Comparison of ENCODE assay signal across 8 cellular contexts in genomic region chrX:53433651-53434639, GRCh38. TPM values are rescaled to one million over a fixed set of nuclear protein-coding genes. Genes with fewer than 3 reads are reported as not detected.
DNase-seq lines count a peak whose midpoint lies in the region; ATAC-seq and TF ChIP-seq lines count a peak whose summit lies in the region.

TSS of gene HSD17B10 (minus strand) at chrX:53434370. CDS start at chrX:53434345, 25 bp downstream.

- no peaks in the 10 kb centered on the region for H3K4me1 ChIP-seq in prostate gland (replicated peaks)
- no peaks in the 10 kb centered on the region for H3K4me1 ChIP-seq in urinary bladder (ENCODE audit: insufficient read depth)

- peaks cover 16% of the 10 kb centered on the region for H3K4me1 Mint-ChIP-seq in T-helper 1 cell treated with Interleukin-12 subunit alpha and Interleukin-12 subunit beta and Interleukin-4 antibody, amounts not matched to agents 30 μg/mL and 1 μg/mL, for 36 hours (ENCODE audit: low read depth)

- H3K27ac ChIP-seq in prostate gland, result no peak within 1 kb of the TSS
- H3K27ac ChIP-seq in urinary bladder (ENCODE audit: low read depth), result peak within 1 kb of the TSS; percentile 41

- TF ChIP-seq POLR2A in prostate gland (IDR thresholded peaks at IDR 0.05), result no peak

- H3K27me3 Mint-ChIP-seq in T-helper 1 cell treated with Interleukin-12 subunit alpha and Interleukin-12 subunit beta and Interleukin-4 antibody, amounts not matched to agents 30 μg/mL and 1 μg/mL, for 36 hours (ENCODE audit: low read depth), result no peaks in the 10 kb centered on the region

- no peaks in the 10 kb centered on the region for H3K9me3 ChIP-seq in prostate gland

- H3K9me3 Mint-ChIP-seq in T-helper 1 cell treated with Interleukin-12 subunit alpha and Interleukin-12 subunit beta and Interleukin-4 antibody, amounts not matched to agents 30 μg/mL and 1 μg/mL, for 36 hours, result no peaks in the 10 kb centered on the region

- peak within 1 kb of the TSS; percentile 95 for H3K4me3 Mint-ChIP-seq in T-helper 1 cell treated with Interleukin-12 subunit alpha and Interleukin-12 subunit beta and Interleukin-4 antibody, amounts not matched to agents 30 μg/mL and 1 μg/mL, for 36 hours

- intact Hi-C loops in left cardiac atrium (cut with DNase I), result loop anchor here in 1 of 2 donors (10.0 kb wide), 1 partner anchor 119 kb away; no protein-coding TSS in a partner anchor
- intact Hi-C loops in prostate gland (cut with DNase I), result loop anchor here (10.0 kb wide), 1 partner anchor 149 kb away; the partner anchor contains the start of gene IQSEC2

- H3K27me3 ChIP-seq in prostate gland (replicated peaks; ENCODE audit: insufficient read depth), result no peaks in the 10 kb centered on the region

- TF ChIP-seq CTCF in GM13976 (IDR thresholded peaks at IDR 0.05; ENCODE audit: borderline replicate concordance, control extremely low read depth, extremely low read depth, insufficient read depth, missing control alignments), result no peak
- peak in 1 of 4 experiments; percentile 3 for TF ChIP-seq CTCF in prostate gland (IDR thresholded peaks at IDR 0.05)

- peak within 1 kb of the TSS; percentile 87 for H3K27ac Mint-ChIP-seq in T-helper 1 cell treated with Interleukin-12 subunit alpha and Interleukin-12 subunit beta and Interleukin-4 antibody, amounts not matched to agents 30 μg/mL and 1 μg/mL, for 36 hours

- H3K36me3 ChIP-seq in prostate gland, result no peaks in the 10 kb centered on the region
- H3K36me3 ChIP-seq in urinary bladder (ENCODE audit: insufficient read depth), result no peaks in the 10 kb centered on the region

- in situ Hi-C loops in GM13976 (cut with MboI; ENCODE audit: low sequenced_read_pairs, unreplicated experiment), result no loop called here

- ATAC-seq in HG02852 (IDR thresholded peaks at IDR 0.05; ENCODE audit: unreplicated experiment) (peak; percentile 90), left cardiac atrium (peak; percentile 98 to 99)

- DNase-seq in GM13976 (ENCODE audit: low spot score), result peak; percentile 88
- peak; percentile 55 for DNase-seq in NCI-H1436 treated with DMSO at 0.1 percent for 48 hours (lab: John Stamatoyannopoulos, UW)
- peak; percentile 69 for DNase-seq in amniotic stem cell (lab: John Stamatoyannopoulos, UW)
- DNase-seq in left cardiac atrium, result peak; percentile 93
- peak; percentile 84 for DNase-seq in prostate gland (ENCODE audit: low spot score)

- peaks cover 13% of the 10 kb centered on the region for H3K36me3 Mint-ChIP-seq in T-helper 1 cell treated with Interleukin-12 subunit alpha and Interleukin-12 subunit beta and Interleukin-4 antibody, amounts not matched to agents 30 μg/mL and 1 μg/mL, for 36 hours (ENCODE audit: low read depth)

- H3K4me3 ChIP-seq in prostate gland, result peak within 1 kb of the TSS; percentile 44 to 51
- peak within 1 kb of the TSS; percentile 65 for H3K4me3 ChIP-seq in urinary bladder (ENCODE audit: low read depth, low read length)

- WGBS in prostate gland, result 1% methylated on average over 48 of the region's 61 CpGs
- 4% methylated on average over 61 of the region's 61 CpGs for WGBS in urinary bladder

RNA-seq across cellular contexts. Expression of gene HSD17B10, which starts in this region (rescaled TPM):
- total RNA-seq in left cardiac atrium (100 to 1,000 TPM in 1 of 2 donors, 10 to 100 TPM in 1; 98.9 to 106 TPM), prostate gland (10 to 100 TPM; 70.6 to 83.4 TPM), urinary bladder (28.7 TPM)
- 90.4 TPM for polyA plus RNA-seq in urinary bladder
